Comparison of ENCODE assay signal across 31 cellular contexts in the genomic region with DNA sequence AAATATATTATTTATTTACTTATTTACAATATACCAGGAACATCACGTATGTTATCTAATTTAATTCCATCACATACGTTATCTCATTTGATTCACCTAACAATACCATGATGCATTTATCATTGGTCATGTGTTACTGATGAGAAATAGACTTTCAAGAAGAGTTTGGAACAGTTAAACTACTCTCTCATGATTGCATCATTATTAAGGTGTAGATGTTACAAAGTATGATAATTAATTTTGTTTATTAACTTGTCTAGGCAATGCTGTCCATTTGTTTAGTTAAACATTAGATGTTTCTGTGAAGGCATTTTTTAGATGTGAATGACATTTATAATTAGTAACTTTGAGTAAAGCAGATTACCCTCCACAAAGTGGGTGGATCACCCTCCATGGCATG. TPM values are rescaled to one million over a fixed set of nuclear protein-coding genes. Genes with fewer than 3 reads are reported as not detected.
"Had no signal": no experiment of that assay in that cellular context is flagged by ENCODE, and none has a peak within 500 bp of the region (broad histone marks: within the 10 kb centered on the region; RNA-seq: fewer than 3 reads in every experiment).

No MANE protein-coding gene starts in this region.

- H3K27me3 ChIP-seq: colonic mucosa, esophagus squamous epithelium, gastrocnemius medialis, heart right ventricle, left lung had no signal

- FAIRE-seq: endometrium, islet of Langerhans, keratinocyte had no signal

- DNase-seq: colonic mucosa; cortex of kidney; effector CD8-positive, alpha-beta T cell; effector memory CD8-positive, alpha-beta T cell; endodermal cell; erythroblast; esophagus squamous epithelium; foreskin fibroblast; foreskin melanocyte; gastrocnemius medialis; glutamatergic neuron; head of caudate nucleus; heart right ventricle; hippocampal formation; left cardiac atrium; left lung; left ventricle myocardium superior; lower lobe of right lung; mesenchymal stem cell; mucosa of descending colon had no signal

- H3K36me3 ChIP-seq: colonic mucosa, esophagus squamous epithelium, gastrocnemius medialis, heart right ventricle, left lung, lower lobe of right lung had no signal

- H3K9me3 ChIP-seq: colonic mucosa, esophagus squamous epithelium, gastrocnemius medialis, left lung, lower lobe of right lung, mucosa of descending colon had no signal

- H3K4me3 ChIP-seq: colonic mucosa, esophagus squamous epithelium, gastrocnemius medialis, heart right ventricle, left lung, lower lobe of right lung, mucosa of descending colon had no signal

- ATAC-seq: effector memory CD8-positive, alpha-beta T cell; esophagus mucosa; gastrocnemius medialis; heart right ventricle; left cardiac atrium; left lung; left ventricle myocardium superior; lower lobe of right lung; mucosa of descending colon had no signal

- H3K4me1 ChIP-seq: colonic mucosa, esophagus squamous epithelium, gastrocnemius medialis, heart right ventricle, left lung, lower lobe of right lung had no signal

- H3K27ac ChIP-seq: colonic mucosa, epithelial cell of prostate, esophagus squamous epithelium, gastrocnemius medialis, heart right ventricle, left lung, lower lobe of right lung had no signal

RNA-seq across cellular contexts. Expression of a gene that starts 32.0 kb away (rescaled TPM):
- total RNA-seq: colonic mucosa, dermis microvascular lymphatic vessel endothelial cell, esophagus mucosa, esophagus squamous epithelium, gastrocnemius medialis, glomerular endothelial cell, kidney epithelial cell, lower leg skin, mesenteric fat pad, myocyte had no signal
- polyA plus RNA-seq: keratinocyte had no signal
